ENCODE assay signal across 25 cellular contexts in genomic region chr7:87806150-87806549, GRCh38.
"Had no signal": no experiment of that assay in that cellular context is flagged by ENCODE, and none has a peak within 500 bp of the region (broad histone marks: within the 10 kb centered on the region; RNA-seq: fewer than 3 reads in every experiment).

No MANE protein-coding gene starts in this region.

- H3K9me3 Mint-ChIP-seq: activated CD4-positive, alpha-beta memory T cell treated with anti-CD3 and anti-CD28 coated beads for 36 hours; activated T-helper 1 cell treated with anti-CD3 and anti-CD28 coated beads, Interleukin-12 subunit alpha, Interleukin-12 subunit beta, Interleukin-2, Interleukin-4 antibody, amounts not matched to agents 30 ng/mL and 10 ng/mL and 1 ng/mL, durations not matched to agents 14 hours and 24 hours and 36 hours; dendritic cell treated with granulocyte-macrophage colony-stimulating factor and Interleukin-4, amounts not matched to agents 40 ng/mL and 50 ng/mL, for 4 days; endodermal cell; naive thymus-derived CD8-positive, alpha-beta T cell; neural crest cell had no signal

- H3K4me1 Mint-ChIP-seq: naive thymus-derived CD8-positive, alpha-beta T cell had no signal

- H3K27ac Mint-ChIP-seq: activated CD4-positive, alpha-beta memory T cell treated with anti-CD3 and anti-CD28 coated beads for 36 hours; activated T-helper 1 cell treated with anti-CD3 and anti-CD28 coated beads, Interleukin-12 subunit alpha, Interleukin-12 subunit beta, Interleukin-2, Interleukin-4 antibody, amounts not matched to agents 30 ng/mL and 10 ng/mL and 1 ng/mL, durations not matched to agents 14 hours and 24 hours and 36 hours; dendritic cell treated with granulocyte-macrophage colony-stimulating factor and Interleukin-4, amounts not matched to agents 40 ng/mL and 50 ng/mL, for 4 days; endodermal cell; naive thymus-derived CD8-positive, alpha-beta T cell had no signal

- H3K27me3 Mint-ChIP-seq: activated CD4-positive, alpha-beta memory T cell treated with anti-CD3 and anti-CD28 coated beads for 36 hours; dendritic cell treated with granulocyte-macrophage colony-stimulating factor and Interleukin-4, amounts not matched to agents 40 ng/mL and 50 ng/mL, for 4 days; naive thymus-derived CD8-positive, alpha-beta T cell had no signal

- ATAC-seq: esophagus mucosa; heart left ventricle; left lung; lower lobe of right lung; naive thymus-derived CD8-positive, alpha-beta T cell had no signal

- H3K4me3 Mint-ChIP-seq: activated CD4-positive, alpha-beta memory T cell treated with anti-CD3 and anti-CD28 coated beads for 36 hours; activated T-helper 1 cell treated with anti-CD3 and anti-CD28 coated beads, Interleukin-12 subunit alpha, Interleukin-12 subunit beta, Interleukin-2, Interleukin-4 antibody, amounts not matched to agents 30 ng/mL and 10 ng/mL and 1 ng/mL, durations not matched to agents 14 hours and 24 hours and 36 hours; dendritic cell treated with granulocyte-macrophage colony-stimulating factor and Interleukin-4, amounts not matched to agents 40 ng/mL and 50 ng/mL, for 4 days; endodermal cell; naive thymus-derived CD8-positive, alpha-beta T cell; neural crest cell had no signal

- DNase-seq: activated CD4-positive, alpha-beta memory T cell treated with anti-CD3 and anti-CD28 coated beads for 36 hours; activated CD4-positive, alpha-beta T cell treated with anti-CD3 and anti-CD28 coated beads for 48 hours; activated CD8-positive, alpha-beta memory T cell treated with anti-CD3 and anti-CD28 coated beads, Interleukin-2, amount 50 U/mL, for 4 hours; activated gamma-delta T cell treated with Interleukin-2 at 50 U/mL for 16 hours; activated naive CD4-positive, alpha-beta T cell treated with anti-CD3 and anti-CD28 coated beads, Interleukin-2, amount 50 U/mL, for 16 hours; activated T-cell treated with anti-CD3 and anti-CD28 coated beads, Interleukin-2, amount 50 U/mL, for 1 hour; central memory CD4-positive, alpha-beta T cell; endodermal cell; foreskin fibroblast; heart left ventricle; kidney glomerular epithelial cell; left lung; lower lobe of right lung; mesenchymal stem cell; naive thymus-derived CD8-positive, alpha-beta T cell; occipital lobe; stimulated activated CD4-positive, alpha-beta T cell treated with anti-CD3 and anti-CD28 coated beads, Interleukin-15, amount 100 ng/mL, for 24 hours; stimulated activated CD4-positive, alpha-beta T cell treated with anti-CD3 and anti-CD28 coated beads, Interleukin-2, amount 100 ng/mL, for 24 hours; stimulated activated naive CD4-positive, alpha-beta T cell; testis; transverse colon had no signal

- H3K36me3 Mint-ChIP-seq: activated CD4-positive, alpha-beta memory T cell treated with anti-CD3 and anti-CD28 coated beads for 36 hours; naive thymus-derived CD8-positive, alpha-beta T cell had no signal
